Comparison of ENCODE assay signal across 12 cellular contexts in genomic region chr17:19247423-19247822, GRCh38. TPM values are rescaled to one million over a fixed set of nuclear protein-coding genes. Genes with fewer than 3 reads are reported as not detected.
DNase-seq lines count a peak whose midpoint lies in the region; ATAC-seq and TF ChIP-seq lines count a peak whose summit lies in the region.
"Had no signal": no experiment of that assay in that cellular context is flagged by ENCODE, and none has a peak within 500 bp of the region (broad histone marks: within the 10 kb centered on the region; RNA-seq: fewer than 3 reads in every experiment).

No MANE protein-coding gene starts in this region.

- TF ChIP-seq CTCF in HEK293 (tag by site-specific recombination; IDR thresholded peaks at IDR 0.05) (no peak), WERI-Rb-1 (IDR thresholded peaks at IDR 0.05; ENCODE audit: low read depth, low read length) (no peak)

- POLR2A ChIA-PET in HEK293 (lab: Yijun Ruan, JAX) = interaction anchor here (1.2 kb wide), 1 partner anchor 24 kb away, joined by 3 read pairs; no protein-coding TSS in a partner anchor

- no peaks in the 10 kb centered on the region for H3K27me3 ChIP-seq in WERI-Rb-1 (ENCODE audit: insufficient read depth, low read depth, severe bottlenecking)

- intact Hi-C loops in left colon (cut with DNase I, micrococcal nuclease) = no loop called here

- peak; percentile 49 for DNase-seq in WERI-Rb-1
- DNase-seq in left colon = no peak
- DNase-seq in substantia nigra (lab: John Stamatoyannopoulos, UW) = no peak
- no peak for DNase-seq in CD1c-positive myeloid dendritic cell (ENCODE audit: extremely low spot score)
- DNase-seq in activated naive CD4-positive, alpha-beta T cell (lab: John Stamatoyannopoulos, UW) = no peak
- DNase-seq: amygdala; effector memory CD4-positive, alpha-beta T cell; NCI-H1105; NK-92 treated with Interleukin-12 subunit alpha and Interleukin-12 subunit beta, amount 100 ng/mL, for 24 hours had no signal

- H3K4me3 ChIP-seq in HEK293 (ENCODE audit: low read depth, low read length) (no peak overlapping the region), WERI-Rb-1 (ENCODE audit: low read depth, low read length) (no peak overlapping the region)
- H3K4me3 ChIP-seq: SK-N-MC had no signal

- ATAC-seq in left colon = peak; percentile 29
- ATAC-seq in HG03469 (IDR thresholded peaks at IDR 0.05; ENCODE audit: unreplicated experiment) = no peak

- H3K4me1 ChIP-seq in HEK293 (ENCODE audit: control insufficient read depth, insufficient read depth, low read length) = peaks cover 21% of the 10 kb centered on the region

- CTCF ChIA-PET in HEK293 (lab: Yijun Ruan, JAX) = interaction anchor here (0.5 kb wide), 1 partner anchor 43 kb away, joined by 3 read pairs; no protein-coding TSS in a partner anchor

- no peak overlapping the region for H3K27ac ChIP-seq in HEK293 (ENCODE audit: extremely low read depth, low read depth, low read length)
- H3K27ac ChIP-seq in WERI-Rb-1 = peak overlapping the region; percentile 33; the same call in 1 of the 2 replicates
- H3K27ac ChIP-seq in substantia nigra (ENCODE audit: low read depth, low read length, poor library complexity, severe bottlenecking) = peak overlapping the region; percentile 97

- no peaks in the 10 kb centered on the region for H3K9me3 ChIP-seq in HEK293 (ENCODE audit: control insufficient read depth, insufficient read depth, low read depth, low read length)
- H3K9me3 ChIP-seq in WERI-Rb-1 (ENCODE audit: severe bottlenecking) = no peaks in the 10 kb centered on the region

- H3K36me3 ChIP-seq in HEK293 (ENCODE audit: control insufficient read depth in 2 of 2, insufficient read depth in 1 of 2, low read length in 2 of 2) (no peaks in the 10 kb centered on the region; a peak in 1 of 3 replicates), WERI-Rb-1 (no peaks in the 10 kb centered on the region)

TF ChIP-seq in HEK293, 187 proteins besides CTCF, POLR2A, EP300 and RAD21 (continues in another document):
- TF ChIP-seq ZNF677 (tag by site-specific recombination; IDR thresholded peaks at IDR 0.05) (no peak), HOXA7 (CRISPR knock-in tag; IDR thresholded peaks at IDR 0.05; ENCODE audit: borderline replicate concordance) (no peak), ZNF2 (tag by site-specific recombination; IDR thresholded peaks at IDR 0.05) (no peak), ZNF530 (tag by site-specific recombination; IDR thresholded peaks at IDR 0.05; ENCODE audit: low read depth) (no peak), ZNF610 (tag by site-specific recombination; IDR thresholded peaks at IDR 0.05; ENCODE audit: borderline replicate concordance) (no peak), ZBTB6 (tag by site-specific recombination; IDR thresholded peaks at IDR 0.05) (no peak), SCRT2 (tag by site-specific recombination; IDR thresholded peaks at IDR 0.05) (no peak), ZNF600 (tag by site-specific recombination; IDR thresholded peaks at IDR 0.05) (peak; percentile 47; the same call in 1 of the 2 replicates), ZNF324 (tag by site-specific recombination; IDR thresholded peaks at IDR 0.05) (no peak), GLIS2 (tag by site-specific recombination; IDR thresholded peaks at IDR 0.05) (0 out of 2 replicates have a peak, but pooled peaks have one; percentile 15), ZNF169 (tag by site-specific recombination; IDR thresholded peaks at IDR 0.05) (no peak), ZNF423 (tag by site-specific recombination; IDR thresholded peaks at IDR 0.05) (peak; percentile 64; the same call in 1 of the 2 replicates), ZNF777 (tag by site-specific recombination; IDR thresholded peaks at IDR 0.05; ENCODE audit: borderline replicate concordance) (no peak), ZSCAN18 (tag by site-specific recombination; IDR thresholded peaks at IDR 0.05) (no peak), EGR2 (tag by site-specific recombination; IDR thresholded peaks at IDR 0.05; ENCODE audit: low read depth) (0 out of 2 replicates have a peak, but pooled peaks have one; percentile 9), ZNF645 (tag by site-specific recombination; IDR thresholded peaks at IDR 0.05) (no peak), BCL11A (tag by site-specific recombination; IDR thresholded peaks at IDR 0.05; ENCODE audit: low read depth) (no peak), ZNF19 (tag by site-specific recombination; IDR thresholded peaks at IDR 0.05; ENCODE audit: low read depth) (no peak), ZBTB1 (tag by site-specific recombination; IDR thresholded peaks at IDR 0.05) (no peak), ZNF529 (tag by site-specific recombination; IDR thresholded peaks at IDR 0.05; ENCODE audit: insufficient replicate concordance) (no peak), PRDM4 (tag by site-specific recombination; IDR thresholded peaks at IDR 0.05) (no peak), ZNF239 (tag by site-specific recombination; IDR thresholded peaks at IDR 0.05) (no peak)
- TF ChIP-seq, protein P1, sequence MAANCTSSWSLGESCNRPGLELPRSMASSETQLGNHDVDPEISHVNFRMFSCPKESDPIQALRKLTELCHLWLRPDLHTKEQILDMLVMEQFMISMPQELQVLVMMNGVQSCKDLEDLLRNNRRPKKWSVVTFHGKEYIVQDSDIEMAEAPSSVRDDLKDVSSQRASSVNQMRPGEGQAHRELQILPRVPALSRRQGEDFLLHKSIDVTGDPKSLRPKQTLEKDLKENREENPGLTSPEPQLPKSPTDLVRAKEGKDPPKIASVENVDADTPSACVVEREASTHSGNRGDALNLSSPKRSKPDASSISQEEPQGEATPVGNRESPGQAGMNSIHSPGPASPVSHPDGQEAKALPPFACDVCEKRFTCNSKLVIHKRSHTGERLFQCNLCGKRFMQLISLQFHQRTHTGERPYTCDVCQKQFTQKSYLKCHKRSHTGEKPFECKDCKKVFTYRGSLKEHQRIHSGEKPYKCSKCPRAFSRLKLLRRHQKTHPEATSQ (tag by site-specific recombination; IDR thresholded peaks at IDR 0.05) = no peak

RNA-seq across cellular contexts. Expression of gene EPN2, which starts 10.3 kb away (rescaled TPM):
- total RNA-seq in left colon = 10 to 100 TPM; 41.0 to 45.9 TPM
